ENCODE assay signal across 17 cellular contexts in genomic region chr1:53543130-53543770, GRCh38.
A peak's percentile ranks its signal among the peaks of the same experiment; 100 is the strongest.
DNase-seq lines count a peak whose midpoint lies in the region; ATAC-seq and TF ChIP-seq lines count a peak whose summit lies in the region.
"Had no signal": no experiment of that assay in that cellular context is flagged by ENCODE, and none has a peak within 500 bp of the region (broad histone marks: within the 10 kb centered on the region; RNA-seq: fewer than 3 reads in every experiment).

No MANE protein-coding gene starts in this region.

- no peaks in the 10 kb centered on the region for H3K36me3 Mint-ChIP-seq in GM23338 (ENCODE audit: low read depth)
- H3K36me3 Mint-ChIP-seq: activated naive CD8-positive, alpha-beta T cell treated with anti-CD3 and anti-CD28 coated beads, Interleukin-2, amount 10 ng/mL, durations not matched to agents 7 days and 5 days; IgD-negative memory B cell had no signal

- peaks cover 18% of the 10 kb centered on the region for H3K4me1 Mint-ChIP-seq in GM23338
- H3K4me1 Mint-ChIP-seq: activated naive CD8-positive, alpha-beta T cell treated with anti-CD3 and anti-CD28 coated beads, Interleukin-2, amount 10 ng/mL, durations not matched to agents 7 days and 5 days; IgD-negative memory B cell had no signal

- H3K9me2 ChIP-seq in GM23338 (ENCODE audit: insufficient read depth) (no peaks in the 10 kb centered on the region), PC-9 (ENCODE audit: insufficient read depth) (no peaks in the 10 kb centered on the region)

- TF ChIP-seq CTCF in GM23338 (conservative IDR thresholded peaks at IDR 0.05; ENCODE audit: low read depth in 2 of 2) (no peak), PC-9 (conservative IDR thresholded peaks at IDR 0.05) (no peak), smooth muscle cell (IDR thresholded peaks at IDR 0.05; ENCODE audit: borderline replicate concordance, insufficient read depth, poor library complexity, severe bottlenecking) (no peak), testis (IDR thresholded peaks at IDR 0.05) (no peak)

- in situ Hi-C loops in ACHN (cut with HindIII; ENCODE audit: low pct_ligation_motif_present, low pct_unique_long_range_greater_than_20kb, low sequenced_read_pairs) = no loop called here

- H4K20me1 ChIP-seq in GM23338 (replicated peaks; ENCODE audit: insufficient read depth) (no peaks in the 10 kb centered on the region), PC-9 (ENCODE audit: insufficient read depth) (no peaks in the 10 kb centered on the region), smooth muscle cell (ENCODE audit: low read depth) (no peaks in the 10 kb centered on the region)

- H3K4me2 ChIP-seq in GM23338 (no peak overlapping the region), PC-9 (peak overlapping the region; percentile 70; the same call in 1 of the 2 replicates), smooth muscle cell (peak overlapping the region; percentile 21)

- BruUV-seq in PC-9 (replicated peaks; lab: Mats Ljungman, UMichigan) = no TSS peak

- intact Hi-C loops in PC-9 (cut with micrococcal nuclease; ENCODE audit: unreplicated experiment) = no loop called here
- intact Hi-C loops in left cardiac atrium (cut with DNase I) = no loop called here
- intact Hi-C loops in testis (cut with DNase I; ENCODE audit: low total_unique reads) = no loop called here

- no peaks in the 10 kb centered on the region for H3K9me3 Mint-ChIP-seq in GM23338
- H3K9me3 Mint-ChIP-seq: activated naive CD8-positive, alpha-beta T cell treated with anti-CD3 and anti-CD28 coated beads, Interleukin-2, amount 10 ng/mL, durations not matched to agents 7 days and 5 days; IgD-negative memory B cell had no signal

- H2AFZ ChIP-seq in GM23338 (peak overlapping the region; percentile 66; the same call in 1 of the 2 replicates), PC-9 (no peak overlapping the region), smooth muscle cell (ENCODE audit: low read depth) (no peak overlapping the region)

- no peak overlapping the region for H3K27ac Mint-ChIP-seq in GM23338
- H3K27ac Mint-ChIP-seq: activated naive CD8-positive, alpha-beta T cell treated with anti-CD3 and anti-CD28 coated beads, Interleukin-2, amount 10 ng/mL, durations not matched to agents 7 days and 5 days; IgD-negative memory B cell had no signal

- H3K27me3 ChIP-seq in GM23338 (ENCODE audit: insufficient read depth) = no peaks in the 10 kb centered on the region
- no peaks in the 10 kb centered on the region for H3K27me3 ChIP-seq in PC-9 (ENCODE audit: insufficient read depth, low read depth)
- no peaks in the 10 kb centered on the region for H3K27me3 ChIP-seq in smooth muscle cell (ENCODE audit: low read depth)
- no peaks in the 10 kb centered on the region for H3K27me3 ChIP-seq in testis
- H3K27me3 ChIP-seq: BE2C, dorsolateral prefrontal cortex had no signal

- DNase-seq in GM23338 (ENCODE audit: low spot score) = no peak
- DNase-seq in PC-9 = no peak
- peak; percentile 4 for DNase-seq in left cardiac atrium
- no peak for DNase-seq in smooth muscle cell (lab: John Stamatoyannopoulos, UW; ENCODE audit: unreplicated experiment)
- no peak for DNase-seq in testis
- DNase-seq in ACHN = no peak
- DNase-seq: activated naive CD8-positive, alpha-beta T cell treated with anti-CD3 and anti-CD28 coated beads, Interleukin-2, amount 10 ng/mL, durations not matched to agents 7 days and 5 days; BE2C; NCI-H187 treated with DMSO at 0.1 percent for 48 hours; NCI-H510A treated with DMSO at 0.1 percent for 48 hours; nucleus accumbens; T-helper 9 cell had no signal

- peaks cover 18% of the 10 kb centered on the region for H3K27me3 Mint-ChIP-seq in GM23338 (ENCODE audit: insufficient read depth, low read depth, poor library complexity)
- H3K27me3 Mint-ChIP-seq: activated naive CD8-positive, alpha-beta T cell treated with anti-CD3 and anti-CD28 coated beads, Interleukin-2, amount 10 ng/mL, durations not matched to agents 7 days and 5 days had no signal

- H3K79me2 ChIP-seq in GM23338 (replicated peaks; ENCODE audit: insufficient read depth) = no peaks in the 10 kb centered on the region
- H3K79me2 ChIP-seq in PC-9 (ENCODE audit: low read depth) = no peaks in the 10 kb centered on the region
- H3K79me2 ChIP-seq in smooth muscle cell (ENCODE audit: low read depth) = no peaks in the 10 kb centered on the region

- H3K4me1 ChIP-seq in GM23338 (ENCODE audit: insufficient read depth) = no peaks in the 10 kb centered on the region
- peaks cover 39% of the 10 kb centered on the region for H3K4me1 ChIP-seq in PC-9 (replicated peaks; ENCODE audit: insufficient read depth)
- H3K4me1 ChIP-seq in smooth muscle cell (ENCODE audit: low read depth) = peaks cover 5% of the 10 kb centered on the region
- H3K4me1 ChIP-seq in testis = no peaks in the 10 kb centered on the region
- H3K4me1 ChIP-seq: BE2C had no signal

- ATAC-seq in GM23338 (no peak), left cardiac atrium (no peak), HG02588 (IDR thresholded peaks at IDR 0.05; ENCODE audit: unreplicated experiment) (no peak)
- ATAC-seq: activated CD4-positive, CD25-positive, alpha-beta regulatory T cell treated with anti-CD3 and anti-CD28 coated beads, Interleukin-2, amount 50 U/mL, for 24 hours had no signal

- H3K27ac ChIP-seq in GM23338 (ENCODE audit: low read depth) (no peak overlapping the region), PC-9 (peak overlapping the region; percentile 97; the same call in 1 of the 2 replicates), smooth muscle cell (ENCODE audit: low read depth) (peak overlapping the region; percentile 88), testis (no peak overlapping the region)
- H3K27ac ChIP-seq: dorsolateral prefrontal cortex had no signal

- H3K4me3 Mint-ChIP-seq in GM23338 = no peak overlapping the region
- H3K4me3 Mint-ChIP-seq: activated naive CD8-positive, alpha-beta T cell treated with anti-CD3 and anti-CD28 coated beads, Interleukin-2, amount 10 ng/mL, durations not matched to agents 7 days and 5 days; IgD-negative memory B cell had no signal

- 82% methylated on average over 14 of the region's 14 CpGs for WGBS in smooth muscle cell (ENCODE audit: low lambda C conversion rate)
- 88 to 90% methylated on average over 14 of the region's 14 CpGs for WGBS in testis, 2 donors

- H3K9ac ChIP-seq in smooth muscle cell (ENCODE audit: low read depth) = no peak overlapping the region

- H3K36me3 ChIP-seq in GM23338 (ENCODE audit: insufficient read depth) (no peaks in the 10 kb centered on the region), PC-9 (ENCODE audit: low read depth) (no peaks in the 10 kb centered on the region), smooth muscle cell (ENCODE audit: low read depth) (no peaks in the 10 kb centered on the region), testis (ENCODE audit: low read depth, missing control alignments) (no peaks in the 10 kb centered on the region)
- H3K36me3 ChIP-seq: BE2C had no signal

- CTCF ChIA-PET in PC-9 (lab: Charles Lee) = no interaction called here

- no peaks in the 10 kb centered on the region for H3F3A ChIP-seq in GM23338 (replicated peaks; ENCODE audit: low read depth)
- H3F3A ChIP-seq in PC-9 (ENCODE audit: insufficient read depth, low read depth) = peaks cover 18% of the 10 kb centered on the region; the same call in 1 of the 2 replicates
- no peaks in the 10 kb centered on the region for H3F3A ChIP-seq in smooth muscle cell (ENCODE audit: low read depth)

- POLR2A ChIA-PET in PC-9 (lab: Charles Lee; ENCODE audit: unreplicated experiment) = no interaction called here

- TF ChIP-seq POLR2A in testis (IDR thresholded peaks at IDR 0.05) = no peak

- H3K9me3 ChIP-seq in PC-9 (ENCODE audit: insufficient read depth, low read depth) = no peaks in the 10 kb centered on the region
- no peaks in the 10 kb centered on the region for H3K9me3 ChIP-seq in smooth muscle cell (replicated peaks; ENCODE audit: low read depth)
- H3K9me3 ChIP-seq in testis = no peaks in the 10 kb centered on the region
- H3K9me3 ChIP-seq: BE2C, mucosa of descending colon had no signal

- H3K4me3 ChIP-seq in GM23338 = no peak overlapping the region
- H3K4me3 ChIP-seq in PC-9 = no peak overlapping the region
- H3K4me3 ChIP-seq in smooth muscle cell = no peak overlapping the region
- H3K4me3 ChIP-seq in testis = no peak overlapping the region
- H3K4me3 ChIP-seq: dorsolateral prefrontal cortex, mucosa of descending colon had no signal

TF ChIP-seq in GM23338, 12 proteins besides CTCF, POLR2A, EP300 and RAD21 (continues in another document):
- TF ChIP-seq STAT1 (IDR thresholded peaks at IDR 0.05; ENCODE audit: unreplicated experiment) (no peak), NANOG (IDR thresholded peaks at IDR 0.05; ENCODE audit: borderline replicate concordance) (no peak), POLR2AphosphoS5 (IDR thresholded peaks at IDR 0.05; ENCODE audit: low read depth) (no peak), REST (IDR thresholded peaks at IDR 0.05; ENCODE audit: unreplicated experiment) (no peak), CREB1 (CRISPR knock-in tag; IDR thresholded peaks at IDR 0.05; ENCODE audit: low read depth) (no peak), ZNF114 (CRISPR knock-in tag; IDR thresholded peaks at IDR 0.05) (no peak), ZNF331 (CRISPR knock-in tag; IDR thresholded peaks at IDR 0.05; ENCODE audit: low read depth) (no peak)

Comparison
In these comparisons a context has a peak if more than half of its experiments do, and no peak if none do; other contexts are left out.
1. H3K27ac ChIP-seq: peak in PC-9 (single experiment) and smooth muscle cell (single experiment); none in GM23338 (single experiment) and testis (0 of 2).